Comparison of ENCODE assay signal across 9 cellular contexts in genomic region chr6:170522565-170523183, GRCh38. TPM values are rescaled to one million over a fixed set of nuclear protein-coding genes. Genes with fewer than 3 reads are reported as not detected.
DNase-seq lines count a peak whose midpoint lies in the region; TF ChIP-seq lines count a peak whose summit lies in the region.
"Had no signal": no experiment of that assay in that cellular context is flagged by ENCODE, and none has a peak within 500 bp of the region (broad histone marks: within the 10 kb centered on the region; RNA-seq: fewer than 3 reads in every experiment).

No MANE protein-coding gene starts in this region.

- no peaks in the 10 kb centered on the region for H3K27me3 Mint-ChIP-seq in progenitor cell of endocrine pancreas

- DNase-seq in NCI-H2029 (lab: John Stamatoyannopoulos, UW): peak; percentile 22
- no peak for DNase-seq in NCI-H2029 treated with DMSO at 0.1 percent for 48 hours (lab: John Stamatoyannopoulos, UW)
- peak; percentile 46 for DNase-seq in NCI-H1092 (lab: John Stamatoyannopoulos, UW)
- DNase-seq in dermis blood vessel endothelial cell: peak; percentile 51
- DNase-seq in progenitor cell of endocrine pancreas (ENCODE audit: low spot score, unreplicated experiment): no peak
- no peak for DNase-seq in activated CD4-positive, CD25-positive, alpha-beta regulatory T cell (lab: John Stamatoyannopoulos, UW)
- no peak for DNase-seq in stimulated activated CD4-positive, alpha-beta T cell treated with anti-CD3 and anti-CD28 coated beads, Interleukin-4, amount 100 ng/mL, for 4 hours
- no peak for DNase-seq in spleen

- H3K27ac Mint-ChIP-seq in progenitor cell of endocrine pancreas: no peak overlapping the region

- WGBS in spleen, 5 donors: 76 to 85% (median 82%) methylated on average over 9 to 10 of the region's 10 CpGs

- peak; percentile 47 for TF ChIP-seq CTCF in progenitor cell of endocrine pancreas (IDR thresholded peaks at IDR 0.05; ENCODE audit: unreplicated experiment)
- no peak for TF ChIP-seq CTCF in spleen (IDR thresholded peaks at IDR 0.05 in 8 of 11, conservative IDR thresholded peaks at IDR 0.05 in 3 of 11)

- H3K36me3 ChIP-seq in spleen: no peaks in the 10 kb centered on the region
- H3K36me3 ChIP-seq: BLaER1 had no signal

- H3K4me1 Mint-ChIP-seq in progenitor cell of endocrine pancreas (ENCODE audit: low read depth): peaks cover 7% of the 10 kb centered on the region

- no peaks in the 10 kb centered on the region for H3K9me3 ChIP-seq in spleen
- H3K9me3 ChIP-seq: BLaER1 had no signal

- no peak overlapping the region for H3K4me3 ChIP-seq in spleen
- H3K4me3 ChIP-seq: BLaER1 had no signal

- H3K36me3 Mint-ChIP-seq in progenitor cell of endocrine pancreas (ENCODE audit: insufficient read depth): peaks cover 5% of the 10 kb centered on the region

- TF ChIP-seq POLR2A in spleen (IDR thresholded peaks at IDR 0.05): no peak

- peaks cover 0 to 10% (median 0%) of the 10 kb centered on the region in 7 donors for H3K27me3 ChIP-seq in spleen (replicated peaks in 1 of 7)
- H3K27me3 ChIP-seq: BLaER1 had no signal

- no peak overlapping the region for H3K4me3 Mint-ChIP-seq in progenitor cell of endocrine pancreas (ENCODE audit: low read depth)

- intact Hi-C loops in spleen (cut with DNase I; ENCODE audit: low total_unique reads): loop anchor here (10.0 kb wide), 1 partner anchor 1628 kb away; no protein-coding TSS in a partner anchor

- peaks cover 13% of the 10 kb centered on the region for H3K9me3 Mint-ChIP-seq in progenitor cell of endocrine pancreas (ENCODE audit: low read depth)

- no peak overlapping the region for H3K27ac ChIP-seq in spleen
- H3K27ac ChIP-seq: BLaER1 had no signal

- H3K4me1 ChIP-seq in spleen: peaks cover 0 to 11% (median 7%) of the 10 kb centered on the region in 6 donors

RNA-seq across cellular contexts. Expression of gene PSMB1, which starts 30.4 kb away (rescaled TPM):
- total RNA-seq in dermis blood vessel endothelial cell: 256 and 308 TPM in 2 replicates
- 154 and 162 TPM in 2 replicates for total RNA-seq in progenitor cell of endocrine pancreas
- total RNA-seq in spleen: 100 to 1,000 TPM in 6 of 7 donors, 10 to 100 TPM in 1; 98.8 to 162 (median 110) TPM
- 100 to 1,000 TPM; 237 to 257 (median 239) TPM for polyA plus RNA-seq in spleen

RNA-seq across cellular contexts. Expression of gene TBP, which starts 31.5 kb away (rescaled TPM):
- total RNA-seq in dermis blood vessel endothelial cell (7.8 and 9.9 TPM in 2 replicates), progenitor cell of endocrine pancreas (20.0 and 20.3 TPM in 2 replicates), spleen (10 to 100 TPM; 14.7 to 28.4 (median 17.5) TPM)
- polyA plus RNA-seq in spleen: 10 to 100 TPM; 12.0 to 20.7 (median 19.3) TPM

Comparison
In these comparisons a context has a peak if more than half of its experiments do, and no peak if none do; other contexts are left out.
1. DNase-seq: peak in NCI-H2029 (single experiment), NCI-H1092 (single experiment) and dermis blood vessel endothelial cell (single experiment); none in NCI-H2029 treated with DMSO at 0.1 percent for 48 hours (single experiment), progenitor cell of endocrine pancreas (single experiment), activated CD4-positive, CD25-positive, alpha-beta regulatory T cell (0 of 4), stimulated activated CD4-positive, alpha-beta T cell treated with anti-CD3 and anti-CD28 coated beads, Interleukin-4, amount 100 ng/mL, for 4 hours (0 of 2) and spleen (single experiment).